18 cellular contexts compared by ENCODE assay signal in the genomic region with DNA sequence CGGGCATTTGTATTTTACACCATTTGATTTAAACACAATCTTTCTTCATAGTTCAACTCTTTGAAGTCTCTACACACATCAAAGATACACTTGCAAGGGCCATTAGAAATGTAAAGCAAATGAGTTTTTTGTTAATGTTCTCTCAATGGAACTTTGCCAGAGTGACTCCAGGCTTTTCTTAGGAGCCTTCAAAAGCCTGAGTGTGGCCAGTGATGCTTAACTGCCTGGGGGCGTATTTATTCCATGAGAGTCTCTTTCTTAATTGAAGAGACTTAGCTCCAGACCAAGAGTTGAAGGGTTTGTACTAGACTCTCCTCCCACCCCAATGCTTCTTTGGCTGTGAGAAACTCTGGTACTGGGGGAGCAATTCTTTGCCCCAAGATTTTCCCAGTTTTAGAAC.
"Had no signal": no experiment of that assay in that cellular context is flagged by ENCODE, and none has a peak within 500 bp of the region (broad histone marks: within the 10 kb centered on the region; RNA-seq: fewer than 3 reads in every experiment).

No MANE protein-coding gene starts in this region.

- H3K27me3 ChIP-seq: heart left ventricle, pancreas, upper lobe of right lung had no signal

- DNase-seq: activated CD4-positive, alpha-beta T cell treated with anti-CD3 and anti-CD28 coated beads for 4 hours; activated CD8-positive, alpha-beta memory T cell treated with anti-CD3 and anti-CD28 coated beads, Interleukin-2, amount 50 U/mL, for 48 hours; activated gamma-delta T cell treated with Interleukin-2 at 50 U/mL for 16 hours; activated T-cell treated with anti-CD3 and anti-CD28 coated beads, Interleukin-2, amount 50 U/mL, for 72 hours; amniotic stem cell; cortex of kidney; effector CD4-positive, alpha-beta T cell; heart left ventricle; immature natural killer cell; left cardiac atrium; lower lobe of right lung; pancreas; stimulated activated CD4-positive, alpha-beta T cell treated with anti-CD3 and anti-CD28 coated beads, Interleukin-2, amount 100 ng/mL, for 24 hours; upper lobe of right lung had no signal

- H3K4me3 ChIP-seq: heart left ventricle, lower lobe of right lung, pancreas, thoracic aorta, upper lobe of right lung had no signal

- ATAC-seq: activated T-cell treated with anti-CD3 and anti-CD28 coated beads, Interleukin-2, amount 50 U/mL, for 72 hours; heart left ventricle; left cardiac atrium; lower lobe of right lung; pancreas; upper lobe of right lung; WTC11 had no signal

- FAIRE-seq: endothelial cell of umbilical vein, frontal cortex, pancreas had no signal

- H3K36me3 ChIP-seq: heart left ventricle, lower lobe of right lung, pancreas, thoracic aorta, upper lobe of right lung had no signal

- H3K27ac ChIP-seq: heart left ventricle, lower lobe of right lung, pancreas, thoracic aorta, upper lobe of right lung had no signal

- H3K9me3 ChIP-seq: heart left ventricle, lower lobe of right lung, pancreas, thoracic aorta, upper lobe of right lung had no signal

- H3K4me1 ChIP-seq: heart left ventricle, lower lobe of right lung, upper lobe of right lung had no signal
